In the genomic region with DNA sequence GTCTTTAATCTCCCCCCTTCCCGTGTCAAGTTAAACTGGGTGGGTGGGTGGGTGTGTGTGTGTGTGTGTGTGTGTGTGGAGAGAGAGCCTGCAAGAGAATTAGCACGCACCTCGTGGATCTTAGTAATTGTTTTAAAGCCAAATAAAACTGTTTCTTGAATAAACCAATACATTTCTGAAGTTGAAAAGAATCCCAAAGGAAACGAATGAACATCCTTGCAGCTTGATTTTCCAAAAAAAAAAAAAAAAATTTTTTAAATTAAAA, we compare ENCODE assay signal across 8 cellular contexts. TPM values are rescaled to one million over a fixed set of nuclear protein-coding genes. Genes with fewer than 3 reads are reported as not detected.
DNase-seq lines count a peak whose midpoint lies in the region; ATAC-seq and TF ChIP-seq lines count a peak whose summit lies in the region.

No MANE protein-coding gene starts in this region.

- no peaks in the 10 kb centered on the region for H3K4me1 ChIP-seq in mesendoderm (ENCODE audit: control insufficient read depth, low read depth, low read length)

- in situ Hi-C loops in astrocyte of the cerebellum (cut with HindIII; ENCODE audit: low sequenced_read_pairs), result loop anchor here (5.0 kb wide), 1 partner anchor 89 kb away; no protein-coding TSS in a partner anchor

- H3K79me2 ChIP-seq in mesendoderm (ENCODE audit: control insufficient read depth, insufficient read depth, low read length), result peaks cover 25% of the 10 kb centered on the region

- H2BK15ac ChIP-seq in mesendoderm (replicated peaks; ENCODE audit: low read depth), result no peak overlapping the region

- no peaks in the 10 kb centered on the region for H3K27me3 ChIP-seq in mesendoderm (ENCODE audit: insufficient read depth, low read length, poor library complexity)

- peak overlapping the region; percentile 100 for H3K4ac ChIP-seq in mesendoderm (ENCODE audit: low read depth, low read length)

- H3K27ac ChIP-seq in mesendoderm (ENCODE audit: low read depth, low read length), result peak overlapping the region; percentile 100

- H3K23ac ChIP-seq in mesendoderm (ENCODE audit: low read length), result no peak overlapping the region

- H2AK5ac ChIP-seq in mesendoderm (ENCODE audit: low read length), result no peak overlapping the region

- TF ChIP-seq CTCF in AG10803 (conservative IDR thresholded peaks at IDR 0.05; ENCODE audit: low read length) (no peak), HFF-Myc (IDR thresholded peaks at IDR 0.05; ENCODE audit: low read depth, low read length, missing control alignments) (no peak), astrocyte of the cerebellum (IDR thresholded peaks at IDR 0.05; ENCODE audit: low read depth, low read length, missing control alignments) (no peak)

- peak overlapping the region; percentile 54 for H3K9ac ChIP-seq in mesendoderm (ENCODE audit: low read length)

- no peak overlapping the region for H2BK120ac ChIP-seq in mesendoderm (ENCODE audit: low read depth, low read length)

- no peak overlapping the region for H2BK5ac ChIP-seq in mesendoderm (ENCODE audit: low read length)

- no peak overlapping the region for H4K8ac ChIP-seq in mesendoderm (ENCODE audit: low read depth, low read length)

- no peak overlapping the region for H3K4me2 ChIP-seq in mesendoderm (ENCODE audit: low read length)

- ATAC-seq in HG03571 (IDR thresholded peaks at IDR 0.05; ENCODE audit: unreplicated experiment), result no peak
- ATAC-seq in GM18502 (IDR thresholded peaks at IDR 0.05; ENCODE audit: poor library complexity, unreplicated experiment), result no peak

- no peak overlapping the region for H3K56ac ChIP-seq in mesendoderm (ENCODE audit: low read length)

- no CpG with 5 or more reads among the region's 4 CpGs for WGBS in mesendoderm (ENCODE audit: extremely low coverage, insufficient coverage, low lambda C conversion rate)

- H4K5ac ChIP-seq in mesendoderm (ENCODE audit: low read length), result no peak overlapping the region

- H3K18ac ChIP-seq in mesendoderm (ENCODE audit: low read length), result no peak overlapping the region

- peak; percentile 33 for DNase-seq in AG10803 (ENCODE audit: low read depth)
- no peak for DNase-seq in HFF-Myc (ENCODE audit: extremely low read depth, low read depth)
- no peak for DNase-seq in astrocyte of the cerebellum (ENCODE audit: low read depth)
- no peak for DNase-seq in mesendoderm
- DNase-seq in germinal center (ENCODE audit: low spot score), result no peak
- no peak for DNase-seq in cerebellar cortex (ENCODE audit: low spot score)

- no peaks in the 10 kb centered on the region for H3K79me1 ChIP-seq in mesendoderm (ENCODE audit: low read length)

- H3K36me3 ChIP-seq in mesendoderm (ENCODE audit: control insufficient read depth, insufficient read depth, low read length), result no peaks in the 10 kb centered on the region

- H3K4me3 ChIP-seq in AG10803 (ENCODE audit: low read length), result peak overlapping the region; percentile 78
- H3K4me3 ChIP-seq in HFF-Myc (replicated peaks; ENCODE audit: low read depth, low read length), result peak overlapping the region; percentile 86
- H3K4me3 ChIP-seq in astrocyte of the cerebellum (ENCODE audit: low read depth, low read length), result peak overlapping the region; percentile 72
- no peak overlapping the region for H3K4me3 ChIP-seq in mesendoderm (ENCODE audit: low read length)

RNA-seq across cellular contexts. Expression of gene BICRAL, which starts 0.4 kb away (rescaled TPM):
- polyA plus RNA-seq in mesendoderm (2013, experiment 1 of 2), result 7.6 TPM
- polyA plus RNA-seq in mesendoderm (2013, experiment 2 of 2), result 7.4 TPM

RNA-seq across cellular contexts. Expression of gene TBCC, which starts 35.6 kb away (rescaled TPM):
- polyA plus RNA-seq in mesendoderm (2013, experiment 1 of 2), result 23.2 TPM
- 22.7 TPM for polyA plus RNA-seq in mesendoderm (2013, experiment 2 of 2)

RNA-seq across cellular contexts. Expression of gene PRPH2, which starts 59.1 kb away (rescaled TPM):
- polyA plus RNA-seq in mesendoderm (2013, experiment 1 of 2), result 0.29 TPM
- polyA plus RNA-seq in mesendoderm (2013, experiment 2 of 2), result 0.35 TPM
